1 cellular context compared by ENCODE assay signal in the genomic region with DNA sequence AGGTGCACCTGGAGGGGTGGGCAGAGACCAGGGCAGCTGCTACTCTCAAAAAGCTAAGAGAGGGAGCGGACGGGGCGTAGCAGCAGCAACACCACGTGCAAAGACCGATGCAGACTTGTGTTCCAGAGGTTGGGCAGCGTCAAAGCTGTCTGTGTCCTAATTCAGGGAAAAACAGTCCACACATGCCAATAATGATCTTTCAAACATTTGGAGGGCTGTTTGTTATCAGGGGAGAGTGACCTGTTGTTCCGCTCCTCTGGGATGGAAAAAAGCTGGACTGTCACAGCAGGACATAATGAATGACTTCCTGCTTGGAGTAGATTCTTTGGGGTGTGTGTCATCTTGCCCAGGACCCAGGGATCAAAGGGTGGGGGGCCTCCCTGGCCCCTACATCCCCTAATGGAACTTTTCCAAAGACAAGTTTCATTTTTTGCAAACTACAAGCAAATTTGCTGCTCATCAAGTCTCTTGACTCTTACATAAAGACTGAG.
A peak's percentile ranks its signal among the peaks of the same experiment; 100 is the strongest.
TF ChIP-seq lines count a peak whose summit lies in the region.

No MANE protein-coding gene starts in this region.

TF ChIP-seq in HepG2, 621 proteins besides CTCF, POLR2A, EP300 and RAD21 (continued from another document):
- TF ChIP-seq, protein P1, sequence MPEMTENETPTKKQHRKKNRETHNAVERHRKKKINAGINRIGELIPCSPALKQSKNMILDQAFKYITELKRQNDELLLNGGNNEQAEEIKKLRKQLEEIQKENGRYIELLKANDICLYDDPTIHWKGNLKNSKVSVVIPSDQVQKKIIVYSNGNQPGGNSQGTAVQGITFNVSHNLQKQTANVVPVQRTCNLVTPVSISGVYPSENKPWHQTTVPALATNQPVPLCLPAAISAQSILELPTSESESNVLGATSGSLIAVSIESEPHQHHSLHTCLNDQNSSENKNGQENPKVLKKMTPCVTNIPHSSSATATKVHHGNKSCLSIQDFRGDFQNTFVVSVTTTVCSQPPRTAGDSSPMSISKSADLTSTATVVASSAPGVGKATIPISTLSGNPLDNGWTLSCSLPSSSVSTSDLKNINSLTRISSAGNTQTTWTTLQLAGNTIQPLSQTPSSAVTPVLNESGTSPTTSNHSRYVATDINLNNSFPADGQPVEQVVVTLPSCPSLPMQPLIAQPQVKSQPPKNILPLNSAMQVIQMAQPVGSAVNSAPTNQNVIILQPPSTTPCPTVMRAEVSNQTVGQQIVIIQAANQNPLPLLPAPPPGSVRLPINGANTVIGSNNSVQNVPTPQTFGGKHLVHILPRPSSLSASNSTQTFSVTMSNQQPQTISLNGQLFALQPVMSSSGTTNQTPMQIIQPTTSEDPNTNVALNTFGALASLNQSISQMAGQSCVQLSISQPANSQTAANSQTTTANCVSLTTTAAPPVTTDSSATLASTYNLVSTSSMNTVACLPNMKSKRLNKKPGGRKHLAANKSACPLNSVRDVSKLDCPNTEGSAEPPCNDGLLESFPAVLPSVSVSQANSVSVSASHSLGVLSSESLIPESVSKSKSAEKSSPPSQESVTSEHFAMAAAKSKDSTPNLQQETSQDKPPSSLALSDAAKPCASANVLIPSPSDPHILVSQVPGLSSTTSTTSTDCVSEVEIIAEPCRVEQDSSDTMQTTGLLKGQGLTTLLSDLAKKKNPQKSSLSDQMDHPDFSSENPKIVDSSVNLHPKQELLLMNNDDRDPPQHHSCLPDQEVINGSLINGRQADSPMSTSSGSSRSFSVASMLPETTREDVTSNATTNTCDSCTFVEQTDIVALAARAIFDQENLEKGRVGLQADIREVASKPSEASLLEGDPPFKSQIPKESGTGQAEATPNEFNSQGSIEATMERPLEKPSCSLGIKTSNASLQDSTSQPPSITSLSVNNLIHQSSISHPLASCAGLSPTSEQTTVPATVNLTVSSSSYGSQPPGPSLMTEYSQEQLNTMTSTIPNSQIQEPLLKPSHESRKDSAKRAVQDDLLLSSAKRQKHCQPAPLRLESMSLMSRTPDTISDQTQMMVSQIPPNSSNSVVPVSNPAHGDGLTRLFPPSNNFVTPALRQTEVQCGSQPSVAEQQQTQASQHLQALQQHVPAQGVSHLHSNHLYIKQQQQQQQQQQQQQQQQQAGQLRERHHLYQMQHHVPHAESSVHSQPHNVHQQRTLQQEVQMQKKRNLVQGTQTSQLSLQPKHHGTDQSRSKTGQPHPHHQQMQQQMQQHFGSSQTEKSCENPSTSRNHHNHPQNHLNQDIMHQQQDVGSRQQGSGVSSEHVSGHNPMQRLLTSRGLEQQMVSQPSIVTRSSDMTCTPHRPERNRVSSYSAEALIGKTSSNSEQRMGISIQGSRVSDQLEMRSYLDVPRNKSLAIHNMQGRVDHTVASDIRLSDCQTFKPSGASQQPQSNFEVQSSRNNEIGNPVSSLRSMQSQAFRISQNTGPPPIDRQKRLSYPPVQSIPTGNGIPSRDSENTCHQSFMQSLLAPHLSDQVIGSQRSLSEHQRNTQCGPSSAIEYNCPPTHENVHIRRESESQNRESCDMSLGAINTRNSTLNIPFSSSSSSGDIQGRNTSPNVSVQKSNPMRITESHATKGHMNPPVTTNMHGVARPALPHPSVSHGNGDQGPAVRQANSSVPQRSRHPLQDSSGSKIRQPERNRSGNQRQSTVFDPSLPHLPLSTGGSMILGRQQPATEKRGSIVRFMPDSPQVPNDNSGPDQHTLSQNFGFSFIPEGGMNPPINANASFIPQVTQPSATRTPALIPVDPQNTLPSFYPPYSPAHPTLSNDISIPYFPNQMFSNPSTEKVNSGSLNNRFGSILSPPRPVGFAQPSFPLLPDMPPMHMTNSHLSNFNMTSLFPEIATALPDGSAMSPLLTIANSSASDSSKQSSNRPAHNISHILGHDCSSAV (CRISPR knock-in tag; IDR thresholded peaks at IDR 0.05; ENCODE audit: borderline replicate concordance), result no peak
- TF ChIP-seq, protein P2, sequence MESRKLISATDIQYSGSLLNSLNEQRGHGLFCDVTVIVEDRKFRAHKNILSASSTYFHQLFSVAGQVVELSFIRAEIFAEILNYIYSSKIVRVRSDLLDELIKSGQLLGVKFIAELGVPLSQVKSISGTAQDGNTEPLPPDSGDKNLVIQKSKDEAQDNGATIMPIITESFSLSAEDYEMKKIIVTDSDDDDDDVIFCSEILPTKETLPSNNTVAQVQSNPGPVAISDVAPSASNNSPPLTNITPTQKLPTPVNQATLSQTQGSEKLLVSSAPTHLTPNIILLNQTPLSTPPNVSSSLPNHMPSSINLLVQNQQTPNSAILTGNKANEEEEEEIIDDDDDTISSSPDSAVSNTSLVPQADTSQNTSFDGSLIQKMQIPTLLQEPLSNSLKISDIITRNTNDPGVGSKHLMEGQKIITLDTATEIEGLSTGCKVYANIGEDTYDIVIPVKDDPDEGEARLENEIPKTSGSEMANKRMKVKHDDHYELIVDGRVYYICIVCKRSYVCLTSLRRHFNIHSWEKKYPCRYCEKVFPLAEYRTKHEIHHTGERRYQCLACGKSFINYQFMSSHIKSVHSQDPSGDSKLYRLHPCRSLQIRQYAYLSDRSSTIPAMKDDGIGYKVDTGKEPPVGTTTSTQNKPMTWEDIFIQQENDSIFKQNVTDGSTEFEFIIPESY (CRISPR knock-in tag; IDR thresholded peaks at IDR 0.05), result no peak
- TF ChIP-seq POGZ (CRISPR knock-in tag; IDR thresholded peaks at IDR 0.05) (peak; percentile 24; the same call in 1 of the 2 replicates), MED1 (CRISPR knock-in tag; IDR thresholded peaks at IDR 0.05) (peak; percentile 73), SOX13 (IDR thresholded peaks at IDR 0.05) (no peak), SOX13 (CRISPR knock-in tag; conservative IDR thresholded peaks at IDR 0.05 in 1 of 2, IDR thresholded peaks at IDR 0.05 in 1 of 2) (peak in 1 of 2 experiments; percentile 33; a peak in 1 of 4 replicates), ZFP36L1 (CRISPR knock-in tag; IDR thresholded peaks at IDR 0.05) (no peak), HNF4G (IDR thresholded peaks at IDR 0.05; ENCODE audit: borderline replicate concordance, low read depth, low read length) (peak; percentile 26; the same call in 1 of the 2 replicates), HNF4G (CRISPR knock-in tag; IDR thresholded peaks at IDR 0.05; ENCODE audit: borderline replicate concordance, low read depth) (no peak), SUZ12 (IDR thresholded peaks at IDR 0.05; ENCODE audit: low read depth, low read length) (no peak), PITX1 (CRISPR knock-in tag; IDR thresholded peaks at IDR 0.05) (peak; percentile 45; the same call in 1 of the 2 replicates), YEATS4 (CRISPR knock-in tag; IDR thresholded peaks at IDR 0.05; ENCODE audit: borderline replicate concordance) (no peak), ZNF792 (CRISPR knock-in tag; IDR thresholded peaks at IDR 0.05) (peak; percentile 72; the same call in 1 of the 2 replicates), ZNF720 (CRISPR knock-in tag; IDR thresholded peaks at IDR 0.05) (no peak), ZNF614 (CRISPR knock-in tag; IDR thresholded peaks at IDR 0.05; ENCODE audit: borderline replicate concordance) (peak; percentile 21; the same call in 1 of the 2 replicates)
- TF ChIP-seq, protein P3, sequence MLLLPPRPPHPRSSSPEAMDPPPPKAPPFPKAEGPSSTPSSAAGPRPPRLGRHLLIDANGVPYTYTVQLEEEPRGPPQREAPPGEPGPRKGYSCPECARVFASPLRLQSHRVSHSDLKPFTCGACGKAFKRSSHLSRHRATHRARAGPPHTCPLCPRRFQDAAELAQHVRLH (CRISPR knock-in tag; IDR thresholded peaks at IDR 0.05; ENCODE audit: borderline replicate concordance, low read depth), result no peak
